19 cellular contexts compared by ENCODE assay signal in genomic region chr6:98272061-98272460, GRCh38.
"Had no signal": no experiment of that assay in that cellular context is flagged by ENCODE, and none has a peak within 500 bp of the region (broad histone marks: within the 10 kb centered on the region; RNA-seq: fewer than 3 reads in every experiment).

No MANE protein-coding gene starts in this region.

- H3K9me3 Mint-ChIP-seq: activated CD8-positive, alpha-beta T cell treated with anti-CD3 and anti-CD28 coated beads for 36 hours; activated naive CD4-positive, alpha-beta T cell treated with anti-CD3 and anti-CD28 coated beads, Interleukin-2, amount 10 ng/mL, durations not matched to agents 7 days and 5 days; activated T-helper 2 cell treated with anti-CD3 and anti-CD28 coated beads, Interferon-gamma antibody, Interleukin-2, Interleukin-4, amounts not matched to agents 10 μg/mL and 5 μg/mL and 100 μg/mL, durations not matched to agents 14 hours and 24 hours and 36 hours; IgD-negative memory B cell had no signal

- H3K36me3 Mint-ChIP-seq: activated naive CD4-positive, alpha-beta T cell treated with anti-CD3 and anti-CD28 coated beads, Interleukin-2, amount 10 ng/mL, durations not matched to agents 7 days and 5 days; activated naive CD8-positive, alpha-beta T cell treated with anti-CD3 and anti-CD28 coated beads for 36 hours; IgD-negative memory B cell had no signal

- H3K27ac Mint-ChIP-seq: activated CD8-positive, alpha-beta T cell treated with anti-CD3 and anti-CD28 coated beads for 36 hours; activated naive CD4-positive, alpha-beta T cell treated with anti-CD3 and anti-CD28 coated beads, Interleukin-2, amount 10 ng/mL, durations not matched to agents 7 days and 5 days; activated naive CD8-positive, alpha-beta T cell treated with anti-CD3 and anti-CD28 coated beads for 36 hours; activated T-cell treated with anti-CD3 and anti-CD28 coated beads, Interleukin-2, amount 50 U/mL, for 72 hours; activated T-helper 2 cell treated with anti-CD3 and anti-CD28 coated beads, Interferon-gamma antibody, Interleukin-2, Interleukin-4, amounts not matched to agents 10 μg/mL and 5 μg/mL and 100 μg/mL, durations not matched to agents 14 hours and 24 hours and 36 hours; IgD-negative memory B cell had no signal

- H3K4me3 Mint-ChIP-seq: activated CD8-positive, alpha-beta T cell treated with anti-CD3 and anti-CD28 coated beads for 36 hours; activated naive CD4-positive, alpha-beta T cell treated with anti-CD3 and anti-CD28 coated beads, Interleukin-2, amount 10 ng/mL, durations not matched to agents 7 days and 5 days; activated naive CD8-positive, alpha-beta T cell treated with anti-CD3 and anti-CD28 coated beads for 36 hours; activated T-cell treated with anti-CD3 and anti-CD28 coated beads, Interleukin-2, amount 50 U/mL, for 72 hours; IgD-negative memory B cell had no signal

- ATAC-seq: activated CD4-positive, CD25-positive, alpha-beta regulatory T cell treated with anti-CD3 and anti-CD28 coated beads, Interleukin-2, amount 50 U/mL, for 24 hours; activated CD8-positive, alpha-beta T cell treated with anti-CD3 and anti-CD28 coated beads for 36 hours; activated T-cell treated with anti-CD3 and anti-CD28 coated beads, Interleukin-2, amount 50 U/mL, for 72 hours had no signal

- H3K27me3 Mint-ChIP-seq: activated CD8-positive, alpha-beta T cell treated with anti-CD3 and anti-CD28 coated beads for 36 hours; activated naive CD4-positive, alpha-beta T cell treated with anti-CD3 and anti-CD28 coated beads, Interleukin-2, amount 10 ng/mL, durations not matched to agents 7 days and 5 days; activated naive CD8-positive, alpha-beta T cell treated with anti-CD3 and anti-CD28 coated beads for 36 hours; IgD-negative memory B cell had no signal

- DNase-seq: activated CD4-positive, alpha-beta T cell treated with anti-CD3 and anti-CD28 coated beads for 4 hours; activated CD8-positive, alpha-beta memory T cell treated with anti-CD3 and anti-CD28 coated beads, Interleukin-2, amount 50 U/mL, for 4 hours; activated CD8-positive, alpha-beta T cell treated with anti-CD3 and anti-CD28 coated beads for 36 hours; activated gamma-delta T cell treated with Interleukin-2 at 50 U/mL for 16 hours; activated naive CD4-positive, alpha-beta T cell treated with anti-CD3 and anti-CD28 coated beads, Interleukin-2, amount 10 ng/mL, durations not matched to agents 7 days and 5 days; activated naive CD8-positive, alpha-beta T cell treated with anti-CD3 and anti-CD28 coated beads for 36 hours; activated T-cell treated with anti-CD3 and anti-CD28 coated beads, Interleukin-2, amount 50 U/mL, for 72 hours; brain microvascular endothelial cell; KG1; NCI-H1048; NCI-H2081 treated with DMSO at 0.1 percent for 48 hours; NCI-H226; NCI-H524; NCI-H82; T-helper 1 cell; WERI-Rb-1 had no signal

- H3K4me1 Mint-ChIP-seq: activated naive CD4-positive, alpha-beta T cell treated with anti-CD3 and anti-CD28 coated beads, Interleukin-2, amount 10 ng/mL, durations not matched to agents 7 days and 5 days; activated naive CD8-positive, alpha-beta T cell treated with anti-CD3 and anti-CD28 coated beads for 36 hours; IgD-negative memory B cell had no signal
